Comparison of ENCODE assay signal across 17 cellular contexts in genomic region chr12:94073441-94074051, GRCh38.
A peak's percentile ranks its signal among the peaks of the same experiment; 100 is the strongest.
DNase-seq lines count a peak whose midpoint lies in the region; ATAC-seq and TF ChIP-seq lines count a peak whose summit lies in the region.
"Had no signal": no experiment of that assay in that cellular context is flagged by ENCODE, and none has a peak within 500 bp of the region (broad histone marks: within the 10 kb centered on the region; RNA-seq: fewer than 3 reads in every experiment).

No MANE protein-coding gene starts in this region.

- no peaks in the 10 kb centered on the region for H3K79me2 ChIP-seq in MM.1S (ENCODE audit: low read length)

- H3K4me1 ChIP-seq in stomach smooth muscle (ENCODE audit: control insufficient read depth, insufficient read depth, low read length) (peaks cover 16% of the 10 kb centered on the region), MM.1S (ENCODE audit: low read length) (no peaks in the 10 kb centered on the region)

- H3K9me2 ChIP-seq in MM.1S (replicated peaks; ENCODE audit: insufficient read depth, low read length) = no peaks in the 10 kb centered on the region

- ATAC-seq in left ventricle myocardium superior (peak; percentile 61), HG02759 (IDR thresholded peaks at IDR 0.05; ENCODE audit: unreplicated experiment) (no peak)
- ATAC-seq: activated T-cell treated with anti-CD3 and anti-CD28 coated beads, Interleukin-2, amount 50 U/mL, for 4 hours; Panc1 had no signal

- H2AFZ ChIP-seq in MM.1S (ENCODE audit: low read length) = no peak overlapping the region

- peak overlapping the region; percentile 56 to 62 for H3K9ac ChIP-seq in stomach smooth muscle (ENCODE audit: low read length in 2 of 2)
- no peak overlapping the region for H3K9ac ChIP-seq in MM.1S (ENCODE audit: low read length)

- peak; percentile 90 to 96 for DNase-seq in NCI-H524 (lab: John Stamatoyannopoulos, UW)
- peak; percentile 32 to 52 for DNase-seq in cerebellar nuclear complex (lab: John Stamatoyannopoulos, UW)
- peak; percentile 61 for DNase-seq in left ventricle myocardium superior
- no peak for DNase-seq in activated CD4-positive, alpha-beta T cell treated with anti-CD3 and anti-CD28 coated beads for 48 hours
- DNase-seq in dedifferentiated amniotic fluid mesenchymal stem cell (ENCODE audit: extremely low spot score) = no peak
- DNase-seq in MM.1S = no peak
- DNase-seq: activated CD4-positive, alpha-beta T cell treated with anti-CD3 and anti-CD28 coated beads, Interleukin-2, amount 50 U/mL, for 48 hours; activated T-cell treated with anti-CD3 and anti-CD28 coated beads, Interleukin-2, amount 50 U/mL, for 4 hours; HCEC 1CT; NCI-H187 treated with DMSO at 0.1 percent for 48 hours; NCI-H526 treated with DMSO at 0.1 percent for 48 hours; stimulated activated CD4-positive, alpha-beta T cell treated with anti-CD3 and anti-CD28 coated beads, Interleukin-4, amount 100 ng/mL, for 24 hours; stimulated activated CD8-positive, alpha-beta memory T cell treated with anti-CD3 and anti-CD28 coated beads, Interleukin-4, amount 100 ng/mL, for 48 hours; transverse colon had no signal

- no peaks in the 10 kb centered on the region for H3F3A ChIP-seq in MM.1S (ENCODE audit: insufficient read depth, low read length)

- H3K4me3 ChIP-seq in stomach smooth muscle (ENCODE audit: low read length in 2 of 2) = peak overlapping the region in 1 of 2 donors; percentile 40
- no peak overlapping the region for H3K4me3 ChIP-seq in MM.1S (ENCODE audit: low read length)
- H3K4me3 ChIP-seq: transverse colon had no signal

- intact Hi-C loops in left ventricle myocardium superior (cut with micrococcal nuclease) = loop anchor here (10.0 kb wide), 1 partner anchor 79 kb away; no protein-coding TSS in a partner anchor

- peak overlapping the region; percentile 99 for H3K27ac ChIP-seq in stomach smooth muscle (ENCODE audit: low read length)
- no peak overlapping the region for H3K27ac ChIP-seq in MM.1S (ENCODE audit: low read length)

- H3K27me3 ChIP-seq in stomach smooth muscle (ENCODE audit: control insufficient read depth in 1 of 2, insufficient read depth in 2 of 2, low read length in 2 of 2) (no peaks in the 10 kb centered on the region), MM.1S (replicated peaks; ENCODE audit: insufficient read depth, low read length) (no peaks in the 10 kb centered on the region)
- H3K27me3 ChIP-seq: transverse colon had no signal

- TF ChIP-seq CTCF in MM.1S (IDR thresholded peaks at IDR 0.05; ENCODE audit: low read length) = no peak

- no peaks in the 10 kb centered on the region for H4K20me1 ChIP-seq in MM.1S (ENCODE audit: insufficient read depth, low read length)

- H3K9me3 ChIP-seq in stomach smooth muscle (ENCODE audit: control insufficient read depth in 2 of 2, low read length in 2 of 2) (no peaks in the 10 kb centered on the region), MM.1S (replicated peaks; ENCODE audit: insufficient read depth, low read length) (no peaks in the 10 kb centered on the region)

- H3K4me2 ChIP-seq in MM.1S (ENCODE audit: low read depth, low read length) = no peak overlapping the region

- H3K36me3 ChIP-seq in stomach smooth muscle (ENCODE audit: control insufficient read depth in 2 of 2, insufficient read depth in 2 of 2, low read length in 2 of 2) = no peaks in the 10 kb centered on the region
- no peaks in the 10 kb centered on the region for H3K36me3 ChIP-seq in MM.1S (replicated peaks; ENCODE audit: insufficient read depth, low read length)
- H3K36me3 ChIP-seq: transverse colon had no signal

Comparison
In these comparisons a context has a peak if more than half of its experiments do, and no peak if none do; other contexts are left out.
1. DNase-seq: peak in NCI-H524 (2 of 2), cerebellar nuclear complex (2 of 2) and left ventricle myocardium superior (single experiment); none in activated CD4-positive, alpha-beta T cell treated with anti-CD3 and anti-CD28 coated beads for 48 hours (single experiment), dedifferentiated amniotic fluid mesenchymal stem cell (single experiment) and MM.1S (single experiment).